In genomic region chr2:88765154-88765948, GRCh38 we compare ENCODE assay signal across 9 cellular contexts.
A peak's percentile ranks its signal among the peaks of the same experiment; 100 is the strongest.
DNase-seq lines count a peak whose midpoint lies in the region; ATAC-seq, FAIRE-seq and TF ChIP-seq lines count a peak whose summit lies in the region.
"Had no signal": no experiment of that assay in that cellular context is flagged by ENCODE, and none has a peak within 500 bp of the region (broad histone marks: within the 10 kb centered on the region; RNA-seq: fewer than 3 reads in every experiment).

No MANE protein-coding gene starts in this region.

- H3K36me3 Mint-ChIP-seq in CD4-positive, alpha-beta T cell (ENCODE audit: low read depth): peaks cover 10% of the 10 kb centered on the region

- peaks cover 28% of the 10 kb centered on the region for H3K27me3 Mint-ChIP-seq in CD4-positive, alpha-beta T cell

- H3K27ac ChIP-seq in CD4-positive, alpha-beta T cell (ENCODE audit: low read depth, low read length): no peak overlapping the region
- H3K27ac ChIP-seq in OCI-LY7 (ENCODE audit: low read depth, low read length, poor library complexity, severe bottlenecking): peak overlapping the region; percentile 86
- H3K27ac ChIP-seq in K562 (ENCODE audit: extremely low read depth, low read depth, low read length): no peak overlapping the region
- H3K27ac ChIP-seq in right lobe of liver: no peak overlapping the region
- H3K27ac ChIP-seq: neutrophil had no signal

- TF ChIP-seq RAD21 in K562 (CRISPR knock-in tag; conservative IDR thresholded peaks at IDR 0.05 in 1 of 2, IDR thresholded peaks at IDR 0.05 in 1 of 2): no peak

- peaks cover 19% of the 10 kb centered on the region for H3K4me1 Mint-ChIP-seq in CD4-positive, alpha-beta T cell (ENCODE audit: low read depth)

- ATAC-seq in CD4-positive, alpha-beta T cell (ENCODE audit: poor library complexity): peak; percentile 67
- no peak for ATAC-seq in K562
- ATAC-seq in right lobe of liver: no peak

- TF ChIP-seq EP300 in K562 (IDR thresholded peaks at IDR 0.05; ENCODE audit: low read length): no peak

- no peak for FAIRE-seq in K562 (lab: Jason Lieb, UNC)

- no peaks in the 10 kb centered on the region for H3K9me2 ChIP-seq in OCI-LY7 (ENCODE audit: insufficient read depth, low read length)

- DNase-seq in CD4-positive, alpha-beta T cell: peak in 6 of 10 experiments; percentile 22 to 55 (median 40)
- DNase-seq in HFF-Myc (ENCODE audit: extremely low read depth, low read depth) (no peak), OCI-LY7 (ENCODE audit: low spot score) (peak; percentile 94), K562 (ENCODE audit: extremely low read depth in 1 of 4, low spot score in 3 of 4) (no peak), right lobe of liver (peak in 2 of 3 donors; percentile 40 to 55), GF-D8 (lab: John Stamatoyannopoulos, UW) (no peak), globus pallidus (ENCODE audit: low spot score) (no peak)
- peak; percentile 24 to 36 for DNase-seq in stimulated activated CD8-positive, alpha-beta memory T cell treated with anti-CD3 and anti-CD28 coated beads, Interleukin-7, amount 100 ng/mL, for 4 hours (ENCODE audit: low read depth in 2 of 2)

- H3K79me2 ChIP-seq in OCI-LY7 (ENCODE audit: insufficient read depth, low read depth, low read length) (peaks cover 46% of the 10 kb centered on the region), K562 (ENCODE audit: control insufficient read depth, insufficient read depth, low read length) (no peaks in the 10 kb centered on the region)

- peak overlapping the region; percentile 74 for H3K4me2 ChIP-seq in OCI-LY7 (ENCODE audit: low read length)
- H3K4me2 ChIP-seq in K562 (ENCODE audit: insufficient read depth, low read length): no peak overlapping the region

- POLR2A ChIA-PET in CD4-positive, alpha-beta T cell (lab: Charles Lee): interaction anchor here (1.2 to 2.0 kb wide), 2 partner anchors 11 to 14 kb away, joined by 7 to 11 read pairs; no protein-coding TSS in a partner anchor
- POLR2A ChIA-PET in OCI-LY7 (lab: Charles Lee): interaction anchor here (0.6 to 3.1 kb wide), 11 partner anchors 12 to 120 kb away, joined by 3 to 57 read pairs (median 3); no protein-coding TSS in a partner anchor
- POLR2A ChIA-PET in K562 (lab: Yijun Ruan, JAX): no interaction called here

- H2AFZ ChIP-seq in OCI-LY7 (ENCODE audit: low read length) (peak overlapping the region; percentile 15; the same call in 1 of the 2 replicates), K562 (ENCODE audit: low read depth, low read length) (no peak overlapping the region)

- H3K9ac ChIP-seq in K562 (ENCODE audit: insufficient read depth in 1 of 2, low read depth in 2 of 2, low read length in 2 of 2): no peak overlapping the region

- peaks cover 2% of the 10 kb centered on the region for H3K9me3 Mint-ChIP-seq in CD4-positive, alpha-beta T cell

- CTCF ChIA-PET in CD4-positive, alpha-beta T cell (lab: Charles Lee): no interaction called here
- CTCF ChIA-PET in OCI-LY7 (lab: Charles Lee; ENCODE audit: unreplicated experiment): no interaction called here
- CTCF ChIA-PET in K562 (lab: Yijun Ruan, JAX; ENCODE audit: low intra/inter-chr PET ratio): no interaction called here

- H3K4me3 Mint-ChIP-seq in CD4-positive, alpha-beta T cell: peak overlapping the region; percentile 89

- H3K4me3 ChIP-seq in HFF-Myc (replicated peaks; ENCODE audit: low read depth, low read length) (peak overlapping the region; percentile 37), OCI-LY7 (ENCODE audit: low read depth, low read length, poor library complexity, severe bottlenecking) (peak overlapping the region; percentile 78), K562 (no peak overlapping the region), right lobe of liver (no peak overlapping the region)

- peaks cover 34% of the 10 kb centered on the region for H3K4me1 ChIP-seq in OCI-LY7 (ENCODE audit: insufficient read depth, low read length, poor library complexity, severe bottlenecking)
- H3K4me1 ChIP-seq in K562 (replicated peaks in 1 of 2; ENCODE audit: control insufficient read depth in 2 of 2, insufficient read depth in 2 of 2, low read length in 2 of 2): no peaks in the 10 kb centered on the region; a peak in 1 of 5 replicates
- H3K4me1 ChIP-seq in right lobe of liver: peaks cover 0 to 12% (median 0%) of the 10 kb centered on the region in 4 donors

- in situ Hi-C loops in K562 (cut with MboI): no loop called here

- intact Hi-C loops in CD4-positive, alpha-beta T cell (cut with DNase I, micrococcal nuclease): no loop called here
- intact Hi-C loops in OCI-LY7 (cut with micrococcal nuclease; ENCODE audit: unreplicated experiment) (loop anchor here (5.0 kb wide), 1 partner anchor 138 kb away; the partner anchor contains the start of gene EIF2AK3), K562 (cut with micrococcal nuclease) (no loop called here), right lobe of liver (cut with DNase I) (no loop called here)

- H3K36me3 ChIP-seq in OCI-LY7 (ENCODE audit: insufficient read depth, low read length) (peaks cover 57% of the 10 kb centered on the region), K562 (ENCODE audit: control insufficient read depth, insufficient read depth, low read length) (no peaks in the 10 kb centered on the region), right lobe of liver (no peaks in the 10 kb centered on the region)
- H3K36me3 ChIP-seq: neutrophil had no signal

- peaks cover 16% of the 10 kb centered on the region for H3K27me3 ChIP-seq in CD4-positive, alpha-beta T cell (ENCODE audit: control insufficient read depth, insufficient read depth, low read length)
- H3K27me3 ChIP-seq in K562 (ENCODE audit: control insufficient read depth in 2 of 2, insufficient read depth in 2 of 2, low read length in 2 of 2) (no peaks in the 10 kb centered on the region), right lobe of liver (peaks cover 0 to 14% of the 10 kb centered on the region in 2 donors)

- TF ChIP-seq CTCF in CD4-positive, alpha-beta T cell (IDR thresholded peaks at IDR 0.05): no peak
- no peak for TF ChIP-seq CTCF in HFF-Myc (IDR thresholded peaks at IDR 0.05; ENCODE audit: low read depth, low read length, missing control alignments)
- TF ChIP-seq CTCF in OCI-LY7 (conservative IDR thresholded peaks at IDR 0.05; ENCODE audit: low read length): 0 out of 2 replicates have a peak, but pooled peaks have one; percentile 15
- no peak for TF ChIP-seq CTCF in K562 (IDR thresholded peaks at IDR 0.05 in 2 of 3, conservative IDR thresholded peaks at IDR 0.05 in 1 of 3; ENCODE audit: insufficient read depth in 2 of 3, low read depth in 1 of 3, low read length in 3 of 3)
- TF ChIP-seq CTCF in right lobe of liver (IDR thresholded peaks at IDR 0.05): no peak

- BruUV-seq in OCI-LY7 (replicated peaks; lab: Mats Ljungman, UMichigan) (no TSS peak), K562 (replicated peaks; lab: Mats Ljungman, UMichigan) (no TSS peak)

- TF ChIP-seq POLR2A in K562 (conservative IDR thresholded peaks at IDR 0.05) (no peak), right lobe of liver (IDR thresholded peaks at IDR 0.05) (no peak)

- WGBS in K562 (ENCODE audit: insufficient coverage, low coverage, missing lambda C conversion rate): 76% methylated on average over 10 of the region's 81 CpGs
- 5% methylated on average over 11 of the region's 81 CpGs for WGBS in right lobe of liver (ENCODE audit: insufficient coverage, low coverage, low lambda C conversion rate, missing lambda C conversion rate)

- H3K9me1 ChIP-seq in K562 (ENCODE audit: control insufficient read depth, insufficient read depth, low read length): no peaks in the 10 kb centered on the region

- H3K27ac Mint-ChIP-seq in CD4-positive, alpha-beta T cell: peak overlapping the region; percentile 77

- H4K20me1 ChIP-seq in OCI-LY7 (ENCODE audit: insufficient read depth, low read length) (peaks cover 3% of the 10 kb centered on the region; the same call in 1 of the 2 replicates), K562 (replicated peaks; ENCODE audit: control insufficient read depth, insufficient read depth, low read length) (no peaks in the 10 kb centered on the region)

- H3K9me3 ChIP-seq in CD4-positive, alpha-beta T cell (ENCODE audit: control insufficient read depth, low read length): no peaks in the 10 kb centered on the region
- H3K9me3 ChIP-seq in OCI-LY7 (ENCODE audit: low read length) (peaks cover 15% of the 10 kb centered on the region), K562 (replicated peaks; ENCODE audit: control insufficient read depth, insufficient read depth, low read depth, low read length) (no peaks in the 10 kb centered on the region), right lobe of liver (no peaks in the 10 kb centered on the region)
- H3K9me3 ChIP-seq: neutrophil had no signal

TF ChIP-seq in K562, 482 proteins besides CTCF, POLR2A, EP300 and RAD21:
- TF ChIP-seq ZNF3 (CRISPR knock-in tag; IDR thresholded peaks at IDR 0.05): no peak
- peak; percentile 80 for TF ChIP-seq ZBTB33 (CRISPR knock-in tag; IDR thresholded peaks at IDR 0.05)

Comparison
In these comparisons a context has a peak if more than half of its experiments do, and no peak if none do; other contexts are left out.
1. DNase-seq: peak in CD4-positive, alpha-beta T cell (6 of 10), OCI-LY7 (single experiment), right lobe of liver (2 of 3) and stimulated activated CD8-positive, alpha-beta memory T cell treated with anti-CD3 and anti-CD28 coated beads, Interleukin-7, amount 100 ng/mL, for 4 hours (2 of 2); none in HFF-Myc (single experiment), K562 (0 of 4), GF-D8 (single experiment) and globus pallidus (single experiment).
2. H3K4me3 ChIP-seq: peak in HFF-Myc (single experiment) and OCI-LY7 (single experiment); none in K562 (single experiment) and right lobe of liver (0 of 3).